ENCODE assay signal across 8 cellular contexts in genomic region chr2:86105252-86105968, GRCh38. TPM values are rescaled to one million over a fixed set of nuclear protein-coding genes. Genes with fewer than 3 reads are reported as not detected.
DNase-seq lines count a peak whose midpoint lies in the region; ATAC-seq, FAIRE-seq and TF ChIP-seq lines count a peak whose summit lies in the region.

Gene POLR1A, minus strand, starts transcription at chr2:86105886. Its CDS starts 110 bp downstream, at chr2:86105776.

- peak within 1 kb of the TSS; percentile 86 to 99 for H3K4me3 ChIP-seq in kidney (ENCODE audit: low read length in 2 of 2)

- peak; percentile 88 for DNase-seq in AG08395 (ENCODE audit: low spot score)
- peak; percentile 90 to 91 for DNase-seq in NCI-H446 (lab: John Stamatoyannopoulos, UW)
- DNase-seq in activated CD4-positive, CD25-positive, alpha-beta regulatory T cell treated with anti-CD3 and anti-CD28 coated beads, Interleukin-2, amount 50 U/mL, for 72 hours: peak; percentile 77
- peak; percentile 85 to 90 for DNase-seq in cerebellar nuclear complex (lab: John Stamatoyannopoulos, UW)
- DNase-seq in kidney: peak; percentile 94
- DNase-seq in stimulated activated CD4-positive, alpha-beta T cell treated with anti-CD3 and anti-CD28 coated beads, Interleukin-15, amount 100 ng/mL, for 1 hour (ENCODE audit: low read depth in 1 of 2, low spot score in 1 of 2): peak; percentile 66

- FAIRE-seq in kidney (lab: Jason Lieb, UNC): no peak

- peak within 1 kb of the TSS; percentile 62 to 92 for H3K9ac ChIP-seq in kidney (ENCODE audit: low read length in 2 of 2)

- no peaks in the 10 kb centered on the region for H3K9me3 ChIP-seq in kidney (ENCODE audit: control insufficient read depth in 1 of 2, low read length in 2 of 2)

- ATAC-seq in GM19025 (IDR thresholded peaks at IDR 0.05; ENCODE audit: low read depth, unreplicated experiment) (peak; percentile 69), HG03354 (IDR thresholded peaks at IDR 0.05; ENCODE audit: poor library complexity, severe bottlenecking, unreplicated experiment) (peak; percentile 78)

- peak within 1 kb of the TSS; percentile 78 to 90 for H3K27ac ChIP-seq in kidney (ENCODE audit: low read depth in 2 of 2, low read length in 2 of 2)

- intact Hi-C loops in kidney (cut with DNase I): no loop called here

- TF ChIP-seq CTCF in kidney (IDR thresholded peaks at IDR 0.05; ENCODE audit: borderline replicate concordance, extremely low read depth, insufficient read depth): no peak

- H3K4me1 ChIP-seq in kidney (ENCODE audit: control insufficient read depth in 1 of 2, insufficient read depth in 1 of 2, low read depth in 1 of 2, low read length in 2 of 2): peaks cover 8 to 11% of the 10 kb centered on the region in 2 donors

- H3K36me3 ChIP-seq in kidney (ENCODE audit: control insufficient read depth in 1 of 2, insufficient read depth in 2 of 2, low read length in 2 of 2): peaks cover 8 to 11% of the 10 kb centered on the region in 2 donors

RNA-seq across cellular contexts. Expression of gene POLR1A, which starts in this region (rescaled TPM):
- 33.7 TPM for total RNA-seq in kidney
- polyA plus RNA-seq in kidney (ENCODE audit: insufficient read depth, low read depth, low replicate concordance): 3.4 TPM

Comparison
In these comparisons a context has a peak if more than half of its experiments do, and no peak if none do; other contexts are left out.
1. Peak in every context shown above with its lines: DNase-seq, ATAC-seq, H3K4me3 ChIP-seq and H3K27ac ChIP-seq.